ENCODE assay signal across 1 cellular context in the genomic region with DNA sequence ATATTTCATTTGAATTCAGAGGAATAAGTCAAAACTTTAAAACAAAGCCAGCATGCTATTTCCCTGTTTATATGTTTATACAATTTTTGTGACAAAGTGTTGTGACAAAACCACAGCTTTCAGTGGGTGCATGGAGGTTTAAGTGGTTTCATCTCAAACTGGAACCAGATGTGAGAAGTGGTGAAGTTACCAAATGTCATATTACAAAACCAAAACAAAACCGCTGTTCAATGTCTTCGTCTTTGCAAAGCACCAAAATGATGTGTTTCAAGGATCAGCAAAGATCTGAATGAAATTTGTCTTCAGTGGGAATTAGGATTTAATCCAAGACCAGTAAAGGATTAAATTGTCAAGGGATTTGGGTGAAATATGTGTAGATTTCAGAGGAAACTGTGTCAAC.
TF ChIP-seq lines count a peak whose summit lies in the region.

No MANE protein-coding gene starts in this region.

TF ChIP-seq in HepG2, 621 proteins besides CTCF, POLR2A, EP300 and RAD21 (continued from another document):
- TF ChIP-seq, protein P1, sequence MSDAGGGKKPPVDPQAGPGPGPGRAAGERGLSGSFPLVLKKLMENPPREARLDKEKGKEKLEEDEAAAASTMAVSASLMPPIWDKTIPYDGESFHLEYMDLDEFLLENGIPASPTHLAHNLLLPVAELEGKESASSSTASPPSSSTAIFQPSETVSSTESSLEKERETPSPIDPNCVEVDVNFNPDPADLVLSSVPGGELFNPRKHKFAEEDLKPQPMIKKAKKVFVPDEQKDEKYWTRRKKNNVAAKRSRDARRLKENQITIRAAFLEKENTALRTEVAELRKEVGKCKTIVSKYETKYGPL (CRISPR knock-in tag; IDR thresholded peaks at IDR 0.05): no peak
